11 cellular contexts compared by ENCODE assay signal in genomic region chr7:3260425-3260762, GRCh38. TPM values are rescaled to one million over a fixed set of nuclear protein-coding genes. Genes with fewer than 3 reads are reported as not detected.
A peak's percentile ranks its signal among the peaks of the same experiment; 100 is the strongest.
DNase-seq lines count a peak whose midpoint lies in the region; ATAC-seq and TF ChIP-seq lines count a peak whose summit lies in the region.
"Had no signal": no experiment of that assay in that cellular context is flagged by ENCODE, and none has a peak within 500 bp of the region (broad histone marks: within the 10 kb centered on the region; RNA-seq: fewer than 3 reads in every experiment).

No MANE protein-coding gene starts in this region.

- no peak for TF ChIP-seq CTCF in gastroesophageal sphincter (IDR thresholded peaks at IDR 0.05)
- TF ChIP-seq CTCF in gastrocnemius medialis (IDR thresholded peaks at IDR 0.05 in 4 of 5, conservative IDR thresholded peaks at IDR 0.05 in 1 of 5) = no peak
- no peak for TF ChIP-seq CTCF in chondrocyte (IDR thresholded peaks at IDR 0.05)

- no peaks in the 10 kb centered on the region for H3K4me1 Mint-ChIP-seq in chondrocyte (ENCODE audit: low read depth)

- H3K9me3 ChIP-seq in SJSA1 (replicated peaks) (no peaks in the 10 kb centered on the region), gastroesophageal sphincter (no peaks in the 10 kb centered on the region), gastrocnemius medialis (no peaks in the 10 kb centered on the region)
- H3K9me3 ChIP-seq: adrenal gland had no signal

- H3K27me3 Mint-ChIP-seq in chondrocyte (ENCODE audit: low read depth) = peaks cover 23% of the 10 kb centered on the region

- H3K36me3 Mint-ChIP-seq in chondrocyte (ENCODE audit: low read depth) = no peaks in the 10 kb centered on the region

- H3K27ac Mint-ChIP-seq in chondrocyte (ENCODE audit: unreplicated experiment) = no peak overlapping the region

- peaks cover 4% of the 10 kb centered on the region; the same call in 1 of the 2 replicates for H3K4me1 ChIP-seq in SJSA1 (replicated peaks)
- peaks cover 0 to 12% (median 3%) of the 10 kb centered on the region in 3 donors for H3K4me1 ChIP-seq in gastroesophageal sphincter
- no peaks in the 10 kb centered on the region for H3K4me1 ChIP-seq in gastrocnemius medialis
- H3K4me1 ChIP-seq: adrenal gland had no signal

- WGBS in gastroesophageal sphincter (ENCODE audit: low coverage in 1 of 2), 2 donors = 24% methylated on average over 10 of the region's 10 CpGs; no CpG with 5 or more reads in 1 of the 2 donors

- in situ Hi-C loops in gastrocnemius medialis (cut with MboI; ENCODE audit: low sequenced_read_pairs in 4 of 4) = no loop called here

- DNase-seq in EH (ENCODE audit: low read depth) = peak; percentile 38
- no peak for DNase-seq in SJSA1 (ENCODE audit: low read depth in 1 of 2, low spot score in 2 of 2)
- DNase-seq in gastrocnemius medialis = no peak
- no peak for DNase-seq in chondrocyte (ENCODE audit: low spot score)
- no peak for DNase-seq in stimulated activated CD4-positive, alpha-beta T cell treated with anti-CD3 and anti-CD28 coated beads, Interleukin-2, amount 100 ng/mL, for 48 hours
- no peak for DNase-seq in anterior cingulate cortex (lab: John Stamatoyannopoulos, UW)
- DNase-seq in NCI-H446 (lab: John Stamatoyannopoulos, UW) = no peak
- DNase-seq: OCI-M1 had no signal

- no peak for TF ChIP-seq EP300 in gastroesophageal sphincter (IDR thresholded peaks at IDR 0.05)

- H3K27me3 ChIP-seq in SJSA1 (replicated peaks) = no peaks in the 10 kb centered on the region
- H3K27me3 ChIP-seq in gastroesophageal sphincter = no peaks in the 10 kb centered on the region
- peaks cover 0 to 5% (median 0%) of the 10 kb centered on the region in 3 donors for H3K27me3 ChIP-seq in gastrocnemius medialis
- H3K27me3 ChIP-seq: adrenal gland had no signal

- H3K36me3 ChIP-seq in SJSA1 = no peaks in the 10 kb centered on the region
- no peaks in the 10 kb centered on the region for H3K36me3 ChIP-seq in gastroesophageal sphincter
- H3K36me3 ChIP-seq in gastrocnemius medialis = no peaks in the 10 kb centered on the region
- H3K36me3 ChIP-seq: adrenal gland had no signal

- no peak overlapping the region for H3K4me3 Mint-ChIP-seq in chondrocyte (ENCODE audit: unreplicated experiment)
- H3K4me3 Mint-ChIP-seq: neural crest cell had no signal

- ATAC-seq in gastroesophageal sphincter (peak; percentile 80), gastrocnemius medialis (peak in 1 of 2 donors; percentile 52)

- H3K4me3 ChIP-seq in SJSA1 (peak overlapping the region; percentile 50), gastroesophageal sphincter (peak overlapping the region; percentile 57 to 76), gastrocnemius medialis (peak overlapping the region; percentile 46 to 69 (median 52))

- intact Hi-C loops in gastrocnemius medialis (cut with DNase I; ENCODE audit: low total_unique reads) = no loop called here

- peak overlapping the region; percentile 55 for H3K27ac ChIP-seq in SJSA1
- H3K27ac ChIP-seq in gastroesophageal sphincter = peak overlapping the region; percentile 21 to 78 (median 65)
- H3K27ac ChIP-seq in gastrocnemius medialis = peak overlapping the region in 1 of 4 donors; percentile 18
- H3K27ac ChIP-seq: adrenal gland had no signal

- no peaks in the 10 kb centered on the region for H3K9me3 Mint-ChIP-seq in chondrocyte (ENCODE audit: low read depth)
- H3K9me3 Mint-ChIP-seq: neural crest cell had no signal

- TF ChIP-seq POLR2A in gastroesophageal sphincter (IDR thresholded peaks at IDR 0.05) (no peak), gastrocnemius medialis (IDR thresholded peaks at IDR 0.05) (no peak)

RNA-seq across cellular contexts. Expression of gene SDK1, which starts 40.7 kb away (rescaled TPM):
- 8.7 and 33.8 TPM in 2 replicates for total RNA-seq in SJSA1 (2014; rRNA removed; shearing (Covaris generic))
- total RNA-seq in gastroesophageal sphincter (10 to 100 TPM in 1 of 4 donors, 1 to 10 TPM in 3; 6.1 to 13.6 (median 8.7) TPM), gastrocnemius medialis (1 to 10 TPM; 1.2 to 1.8 (median 1.5) TPM), chondrocyte (9.5 to 12.2 TPM (median 10.9 TPM) in 3 replicates)
